Comparison of ENCODE assay signal across 20 cellular contexts in the genomic region with DNA sequence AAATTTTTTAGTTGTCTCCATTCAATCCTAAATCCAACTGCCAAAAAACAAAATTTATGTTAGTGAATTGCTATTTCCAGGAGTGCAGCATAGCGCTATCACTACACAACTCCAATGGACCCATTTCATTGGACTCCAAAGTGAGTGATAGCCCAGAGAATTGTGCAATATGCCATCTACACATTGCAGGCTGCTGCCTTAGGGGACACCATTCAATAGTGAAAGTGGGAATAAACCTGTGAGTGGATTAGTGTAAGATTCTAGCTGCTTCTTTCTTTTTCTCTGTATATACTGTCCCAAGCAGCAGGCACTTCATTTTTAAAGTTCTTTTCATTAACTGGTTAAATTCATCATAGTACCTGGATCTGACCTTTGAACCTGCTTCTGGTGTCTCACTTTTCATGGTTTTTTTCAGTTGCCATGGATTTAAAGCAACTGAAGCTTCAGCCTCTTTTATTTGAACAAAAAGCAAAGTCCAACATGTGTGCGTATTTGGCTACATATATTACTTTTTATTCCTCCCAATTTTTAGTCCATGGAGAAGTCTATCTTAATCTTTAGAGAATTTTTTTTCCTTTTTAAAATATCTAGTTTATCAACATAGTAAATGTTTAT.
DNase-seq lines count a peak whose midpoint lies in the region; ATAC-seq, FAIRE-seq and TF ChIP-seq lines count a peak whose summit lies in the region.
"Had no signal": no experiment of that assay in that cellular context is flagged by ENCODE, and none has a peak within 500 bp of the region (broad histone marks: within the 10 kb centered on the region; RNA-seq: fewer than 3 reads in every experiment).

No MANE protein-coding gene starts in this region.

- H3K9me3 Mint-ChIP-seq in activated naive CD4-positive, alpha-beta T cell treated with anti-CD3 and anti-CD28 coated beads, Interleukin-2, amount 50 U/mL, for 72 hours: peaks cover 0 to 3% of the 10 kb centered on the region in 2 donors
- H3K9me3 Mint-ChIP-seq: HFFc6, IgD-negative memory B cell had no signal

- POLR2A ChIA-PET in HepG2 (lab: Yijun Ruan, JAX): no interaction called here

- ATAC-seq in HepG2 (no peak), HG03520 (IDR thresholded peaks at IDR 0.05; ENCODE audit: unreplicated experiment) (no peak)
- ATAC-seq in activated naive CD4-positive, alpha-beta T cell treated with anti-CD3 and anti-CD28 coated beads, Interleukin-2, amount 50 U/mL, for 72 hours: no peak
- ATAC-seq: HCT116 had no signal

- no peak overlapping the region for H3K27ac Mint-ChIP-seq in activated naive CD4-positive, alpha-beta T cell treated with anti-CD3 and anti-CD28 coated beads, Interleukin-2, amount 50 U/mL, for 72 hours
- H3K27ac Mint-ChIP-seq: CD14-positive monocyte; CD4-positive, alpha-beta memory T cell; HFFc6; IgD-negative memory B cell had no signal

- H3K4me1 ChIP-seq in HepG2 (ENCODE audit: insufficient read depth, low read length): no peaks in the 10 kb centered on the region
- H3K4me1 ChIP-seq in mesenchymal stem cell (ENCODE audit: control insufficient read depth, insufficient read depth, low read depth, low read length): no peaks in the 10 kb centered on the region
- H3K4me1 ChIP-seq: BLaER1 had no signal

- no peak overlapping the region for H2AK5ac ChIP-seq in mesenchymal stem cell (ENCODE audit: low read length, severe bottlenecking)

- H3K9me3 ChIP-seq in HepG2 (ENCODE audit: low read length) (peaks cover 33% of the 10 kb centered on the region), mesenchymal stem cell (ENCODE audit: control insufficient read depth, low read length) (no peaks in the 10 kb centered on the region)
- H3K9me3 ChIP-seq: BLaER1 had no signal

- TF ChIP-seq POLR2A in HepG2 (IDR thresholded peaks at IDR 0.05; ENCODE audit: insufficient read depth in 1 of 2, low read depth in 2 of 2, low read length in 2 of 2): no peak

- H2BK5ac ChIP-seq in mesenchymal stem cell (ENCODE audit: low read depth, low read length, poor library complexity, severe bottlenecking): no peak overlapping the region

- no peaks in the 10 kb centered on the region for H3K36me3 ChIP-seq in HepG2 (replicated peaks in 1 of 2; ENCODE audit: control insufficient read depth in 1 of 2, insufficient read depth in 2 of 2, low read length in 2 of 2)
- no peaks in the 10 kb centered on the region for H3K36me3 ChIP-seq in mesenchymal stem cell (ENCODE audit: control insufficient read depth in 1 of 2, insufficient read depth in 2 of 2, low read depth in 1 of 2, low read length in 2 of 2)
- H3K36me3 ChIP-seq: BLaER1 had no signal

- no peaks in the 10 kb centered on the region for H3K79me1 ChIP-seq in mesenchymal stem cell (replicated peaks; ENCODE audit: low read length, poor library complexity, severe bottlenecking)

- no peak overlapping the region for H2BK15ac ChIP-seq in mesenchymal stem cell (ENCODE audit: low read depth, poor library complexity, severe bottlenecking)

- H2AFZ ChIP-seq in HepG2 (ENCODE audit: low read length) (no peak overlapping the region), mesenchymal stem cell (ENCODE audit: low read depth, low read length) (no peak overlapping the region)
- H2AFZ ChIP-seq: GM23248 had no signal

- no peaks in the 10 kb centered on the region for H4K20me1 ChIP-seq in HepG2 (ENCODE audit: insufficient read depth, low read length)
- H4K20me1 ChIP-seq: BLaER1 had no signal

- CTCF ChIA-PET in HepG2 (lab: Yijun Ruan, JAX; ENCODE audit: low intra/inter-chr PET ratio, low total read pairs): no interaction called here

- DNase-seq in NCI-H82 (lab: John Stamatoyannopoulos, UW) (peak; percentile 3), NCI-H82 treated with DMSO at 0.1 percent for 48 hours (lab: John Stamatoyannopoulos, UW; ENCODE audit: unreplicated experiment) (no peak), OCI-M1 (lab: John Stamatoyannopoulos, UW) (peak; percentile 58), HepG2 (ENCODE audit: low spot score) (no peak), frontal cortex (ENCODE audit: low spot score in 2 of 2) (no peak), mesenchymal stem cell (no peak)
- DNase-seq in activated naive CD4-positive, alpha-beta T cell treated with anti-CD3 and anti-CD28 coated beads, Interleukin-2, amount 50 U/mL, for 72 hours (ENCODE audit: low spot score in 2 of 2): no peak
- DNase-seq: 8988T; CD4-positive, alpha-beta memory T cell; GM23248; H7; HFFc6; KBM-7 had no signal

- H3K27me3 ChIP-seq in HepG2 (ENCODE audit: control insufficient read depth in 1 of 2, insufficient read depth in 2 of 2, low read length in 2 of 2): no peaks in the 10 kb centered on the region
- H3K27me3 ChIP-seq in mesenchymal stem cell (ENCODE audit: control insufficient read depth in 1 of 2, insufficient read depth in 1 of 2, low read length in 2 of 2): no peaks in the 10 kb centered on the region
- H3K27me3 ChIP-seq: BLaER1 had no signal

- no peak overlapping the region for H3K4me3 ChIP-seq in HepG2 (replicated peaks in 1 of 3; ENCODE audit: insufficient read depth in 1 of 3, low read depth in 2 of 3, low read length in 3 of 3)
- H3K4me3 ChIP-seq in mesenchymal stem cell (ENCODE audit: insufficient read depth in 1 of 2, low read depth in 1 of 2, low read length in 2 of 2): no peak overlapping the region
- H3K4me3 ChIP-seq: BLaER1, GM23248 had no signal

- H3K36me3 Mint-ChIP-seq in activated naive CD4-positive, alpha-beta T cell treated with anti-CD3 and anti-CD28 coated beads, Interleukin-2, amount 50 U/mL, for 72 hours: no peaks in the 10 kb centered on the region
- H3K36me3 Mint-ChIP-seq: CD14-positive monocyte; CD4-positive, alpha-beta memory T cell had no signal

- H3K27ac ChIP-seq in HepG2 (ENCODE audit: extremely low read length, insufficient read depth, low read length): no peak overlapping the region
- H3K27ac ChIP-seq in mesenchymal stem cell (ENCODE audit: low read length, poor library complexity, severe bottlenecking): no peak overlapping the region
- H3K27ac ChIP-seq: BLaER1, GM23248 had no signal

- no peak overlapping the region for H3K4ac ChIP-seq in mesenchymal stem cell (ENCODE audit: low read depth in 1 of 2, low read length in 2 of 2)

- H3K14ac ChIP-seq in mesenchymal stem cell (ENCODE audit: low read length in 2 of 2): no peak overlapping the region

- TF ChIP-seq CTCF in HepG2 (CRISPR knock-in tag; IDR thresholded peaks at IDR 0.05): no peak

- no TSS peak for BruUV-seq in HepG2 (replicated peaks; lab: Mats Ljungman, UMichigan)

- H3K18ac ChIP-seq in mesenchymal stem cell (ENCODE audit: low read depth in 1 of 2, low read length in 2 of 2): no peak overlapping the region

- H4K8ac ChIP-seq in mesenchymal stem cell (ENCODE audit: low read length): no peak overlapping the region

- H3K23ac ChIP-seq in mesenchymal stem cell (ENCODE audit: low read length in 2 of 2): no peak overlapping the region

- TF ChIP-seq EP300 in HepG2 (IDR thresholded peaks at IDR 0.05; ENCODE audit: low read depth in 2 of 2, low read length in 2 of 2): no peak
- no peak for TF ChIP-seq EP300 in HepG2 (CRISPR knock-in tag; IDR thresholded peaks at IDR 0.05; ENCODE audit: borderline replicate concordance)

- intact Hi-C loops in HepG2 (cut with micrococcal nuclease; ENCODE audit: unreplicated experiment): no loop called here

- no peak for TF ChIP-seq RAD21 in HepG2 (CRISPR knock-in tag; IDR thresholded peaks at IDR 0.05)

- no peak overlapping the region for H4K91ac ChIP-seq in mesenchymal stem cell (ENCODE audit: low read length)

- H2BK120ac ChIP-seq in mesenchymal stem cell (ENCODE audit: low read depth, low read length): no peak overlapping the region

- no peaks in the 10 kb centered on the region for H3K79me2 ChIP-seq in HepG2 (ENCODE audit: insufficient read depth, low read length)

- WGBS in HepG2 (ENCODE audit: low lambda C conversion rate): 21% methylated on average over 2 of the region's 2 CpGs
- 100% methylated on average over 1 of the region's 2 CpGs for WGBS in mesenchymal stem cell

- no peak overlapping the region for H3K9ac ChIP-seq in HepG2 (ENCODE audit: insufficient read depth, low read depth, low read length)
- no peak overlapping the region for H3K9ac ChIP-seq in mesenchymal stem cell (ENCODE audit: low read length)
- H3K9ac ChIP-seq: BLaER1, GM23248 had no signal

- H2BK12ac ChIP-seq in mesenchymal stem cell (ENCODE audit: low read length in 2 of 2): no peak overlapping the region

- FAIRE-seq in HepG2 (lab: Jason Lieb, UNC) (no peak), frontal cortex (lab: Jason Lieb, UNC) (no peak)
- FAIRE-seq: GM12891, GM19239 had no signal

- in situ Hi-C loops in HepG2 (cut with HindIII; ENCODE audit: extremely low pct_ligation_motif_present, low pct_unique_long_range_greater_than_20kb): no loop called here

- H3K4me2 ChIP-seq in HepG2 (ENCODE audit: low read depth, low read length): no peak overlapping the region
- no peak overlapping the region for H3K4me2 ChIP-seq in mesenchymal stem cell (ENCODE audit: low read length, poor library complexity, severe bottlenecking)
- H3K4me2 ChIP-seq: BLaER1 had no signal

TF ChIP-seq in HepG2, 621 proteins besides CTCF, POLR2A, EP300 and RAD21:
- TF ChIP-seq CEBPB (IDR thresholded peaks at IDR 0.05; ENCODE audit: borderline replicate concordance, low read depth, low read length) (peak; percentile 59), ZNF432 (CRISPR knock-in tag; IDR thresholded peaks at IDR 0.05; ENCODE audit: borderline replicate concordance) (no peak), ZNF652 (CRISPR knock-in tag; IDR thresholded peaks at IDR 0.05; ENCODE audit: borderline replicate concordance, low read depth) (peak; percentile 17; the same call in 1 of the 2 replicates), ZNF629 (CRISPR knock-in tag; conservative IDR thresholded peaks at IDR 0.05) (peak; percentile 33; the same call in 1 of the 2 replicates)
- TF ChIP-seq, protein P1, sequence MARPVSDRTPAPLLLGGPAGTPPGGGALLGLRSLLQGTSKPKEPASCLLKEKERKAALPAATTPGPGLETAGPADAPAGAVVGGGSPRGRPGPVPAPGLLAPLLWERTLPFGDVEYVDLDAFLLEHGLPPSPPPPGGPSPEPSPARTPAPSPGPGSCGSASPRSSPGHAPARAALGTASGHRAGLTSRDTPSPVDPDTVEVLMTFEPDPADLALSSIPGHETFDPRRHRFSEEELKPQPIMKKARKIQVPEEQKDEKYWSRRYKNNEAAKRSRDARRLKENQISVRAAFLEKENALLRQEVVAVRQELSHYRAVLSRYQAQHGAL (CRISPR knock-in tag; IDR thresholded peaks at IDR 0.05; ENCODE audit: not compliant biosample characterization): no peak

Comparison
In these comparisons a context has a peak if more than half of its experiments do, and no peak if none do; other contexts are left out.
1. DNase-seq: peak in NCI-H82 (single experiment) and OCI-M1 (single experiment); none in NCI-H82 treated with DMSO at 0.1 percent for 48 hours (single experiment), HepG2 (single experiment), frontal cortex (0 of 2), activated naive CD4-positive, alpha-beta T cell treated with anti-CD3 and anti-CD28 coated beads, Interleukin-2, amount 50 U/mL, for 72 hours (0 of 2) and mesenchymal stem cell (single experiment).